ENCODE assay signal across 27 cellular contexts in the genomic region with DNA sequence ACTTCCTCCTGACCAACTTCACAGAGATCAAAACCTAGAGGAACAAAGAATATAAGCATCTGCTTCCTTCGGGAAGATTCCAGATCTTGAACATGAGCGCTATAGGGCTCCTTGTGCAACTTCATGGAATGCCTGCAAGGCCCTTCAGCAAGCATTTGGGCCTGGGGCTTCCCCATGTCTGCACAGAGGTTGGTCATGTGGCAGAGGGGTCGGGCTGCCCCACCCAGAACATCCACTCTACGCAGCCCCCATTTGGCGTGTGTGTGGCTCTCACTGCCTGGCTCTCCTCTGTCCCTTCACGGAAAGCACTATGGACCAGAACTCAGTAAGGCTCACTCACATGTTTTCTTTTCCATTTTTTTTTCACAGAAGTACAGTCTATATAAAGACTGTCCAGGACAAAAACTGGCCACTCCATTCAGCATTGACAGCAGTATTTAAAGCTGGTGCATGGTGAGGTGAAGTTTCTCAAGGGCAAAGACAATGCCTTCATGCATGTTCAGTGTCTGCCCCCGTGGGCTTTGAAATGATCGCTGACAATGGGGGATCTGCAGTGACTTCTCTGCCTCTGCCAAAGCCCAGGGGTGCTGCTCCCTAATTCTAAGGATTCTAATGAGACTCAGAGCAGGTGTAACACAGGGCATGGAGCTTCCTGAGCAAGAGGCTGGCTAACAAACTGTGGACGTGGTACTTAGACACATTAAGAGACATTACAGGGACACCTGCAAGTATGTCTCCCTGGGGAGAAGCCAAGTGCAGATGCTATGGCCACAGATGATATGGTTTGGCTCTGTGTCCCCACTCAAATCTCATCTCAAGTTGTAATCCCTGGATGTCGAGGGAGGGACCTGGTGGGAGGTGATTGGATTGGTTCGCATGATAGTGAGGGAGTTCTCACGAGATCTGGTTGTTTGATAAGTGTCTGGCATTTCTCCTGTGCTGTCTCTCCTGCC.
DNase-seq lines count a peak whose midpoint lies in the region; ATAC-seq, FAIRE-seq and TF ChIP-seq lines count a peak whose summit lies in the region.
"Had no signal": no experiment of that assay in that cellular context is flagged by ENCODE, and none has a peak within 500 bp of the region (broad histone marks: within the 10 kb centered on the region; RNA-seq: fewer than 3 reads in every experiment).

No MANE protein-coding gene starts in this region.

- H3K27ac Mint-ChIP-seq in activated CD8-positive, alpha-beta memory T cell treated with anti-CD3 and anti-CD28 coated beads, Interleukin-2, amount 10 ng/mL, durations not matched to agents 7 days and 5 days = peak overlapping the region; percentile 10
- no peak overlapping the region for H3K27ac Mint-ChIP-seq in endothelial cell (ENCODE audit: unreplicated experiment)
- H3K27ac Mint-ChIP-seq: immature natural killer cell had no signal

- H3K27ac ChIP-seq in stomach = no peak overlapping the region
- H3K27ac ChIP-seq: adrenal gland, brain microvascular endothelial cell, esophagus squamous epithelium, HL-60, parathyroid adenoma had no signal

- H3K36me3 Mint-ChIP-seq in activated CD8-positive, alpha-beta memory T cell treated with anti-CD3 and anti-CD28 coated beads, Interleukin-2, amount 10 ng/mL, durations not matched to agents 7 days and 5 days = no peaks in the 10 kb centered on the region
- H3K36me3 Mint-ChIP-seq in endothelial cell (ENCODE audit: low read depth, unreplicated experiment) = peaks cover 52% of the 10 kb centered on the region

- intact Hi-C loops in stomach (cut with DNase I; ENCODE audit: low total_unique reads) = no loop called here

- CTCF ChIA-PET in activated CD8-positive, alpha-beta memory T cell treated with anti-CD3 and anti-CD28 coated beads, Interleukin-2, amount 10 ng/mL, durations not matched to agents 7 days and 5 days (lab: Charles Lee) = no interaction called here

- no peak for FAIRE-seq in frontal cortex (lab: Jason Lieb, UNC)
- FAIRE-seq: GM12891 had no signal

- H3K9me3 Mint-ChIP-seq in activated CD8-positive, alpha-beta memory T cell treated with anti-CD3 and anti-CD28 coated beads, Interleukin-2, amount 10 ng/mL, durations not matched to agents 7 days and 5 days (ENCODE audit: low read depth) = no peaks in the 10 kb centered on the region
- no peaks in the 10 kb centered on the region for H3K9me3 Mint-ChIP-seq in endothelial cell (ENCODE audit: unreplicated experiment)
- H3K9me3 Mint-ChIP-seq: activated CD4-positive, alpha-beta T cell treated with anti-CD3 and anti-CD28 coated beads, Interleukin-2, amount 10 ng/mL, durations not matched to agents 24 days and 14 days; immature natural killer cell; nephron had no signal

- TF ChIP-seq EP300 in stomach (IDR thresholded peaks at IDR 0.05) = no peak

- TF ChIP-seq POLR2A in stomach (IDR thresholded peaks at IDR 0.05) = no peak

- H3K4me1 Mint-ChIP-seq in activated CD8-positive, alpha-beta memory T cell treated with anti-CD3 and anti-CD28 coated beads, Interleukin-2, amount 10 ng/mL, durations not matched to agents 7 days and 5 days = peaks cover 7% of the 10 kb centered on the region
- H3K4me1 Mint-ChIP-seq in endothelial cell (ENCODE audit: unreplicated experiment) = peaks cover 6% of the 10 kb centered on the region

- peak; percentile 33 for DNase-seq in activated CD8-positive, alpha-beta memory T cell treated with anti-CD3 and anti-CD28 coated beads, Interleukin-2, amount 10 ng/mL, durations not matched to agents 7 days and 5 days
- no peak for DNase-seq in activated CD8-positive, alpha-beta memory T cell treated with anti-CD3 and anti-CD28 coated beads, Interleukin-2, amount 50 U/mL, for 4 hours
- DNase-seq in NAMALWA (ENCODE audit: low spot score) = peak; percentile 7
- DNase-seq in endothelial cell (ENCODE audit: low spot score) = no peak
- peak; percentile 21 for DNase-seq in stomach
- DNase-seq in frontal cortex (ENCODE audit: low spot score in 2 of 2) = no peak
- DNase-seq in inferior parietal cortex (ENCODE audit: extremely low spot score) = no peak
- DNase-seq: activated CD4-positive, alpha-beta T cell treated with anti-CD3 and anti-CD28 coated beads, Interleukin-2, amount 10 ng/mL, durations not matched to agents 24 days and 14 days; activated gamma-delta T cell treated with Interleukin-2 at 50 U/mL for 16 hours; brain microvascular endothelial cell; cortex of kidney; esophagus squamous epithelium; hippocampal formation; immature natural killer cell; NCI-H1694; NCI-H526; RPMI8226; T-helper 2 cell; trophoblast cell had no signal

- no peak overlapping the region for H3K4me3 ChIP-seq in stomach
- H3K4me3 ChIP-seq: adrenal gland, esophagus squamous epithelium, gastroesophageal sphincter had no signal

- no peak overlapping the region for H3K4me3 Mint-ChIP-seq in activated CD8-positive, alpha-beta memory T cell treated with anti-CD3 and anti-CD28 coated beads, Interleukin-2, amount 10 ng/mL, durations not matched to agents 7 days and 5 days
- H3K4me3 Mint-ChIP-seq in endothelial cell (ENCODE audit: unreplicated experiment) = peak overlapping the region; percentile 71
- H3K4me3 Mint-ChIP-seq: activated CD4-positive, alpha-beta T cell treated with anti-CD3 and anti-CD28 coated beads, Interleukin-2, amount 10 ng/mL, durations not matched to agents 24 days and 14 days; immature natural killer cell; nephron had no signal

- H3K27me3 ChIP-seq in stomach = no peaks in the 10 kb centered on the region
- H3K27me3 ChIP-seq: adrenal gland, brain microvascular endothelial cell, esophagus squamous epithelium, gastroesophageal sphincter had no signal

- peaks cover 14 to 83% (median 74%) of the 10 kb centered on the region in 4 donors for H3K36me3 ChIP-seq in stomach
- H3K36me3 ChIP-seq: brain microvascular endothelial cell had no signal

- H3K4me1 ChIP-seq in stomach = peaks cover 0 to 4% (median 2%) of the 10 kb centered on the region in 4 donors
- H3K4me1 ChIP-seq: adrenal gland, parathyroid adenoma had no signal

- 85 to 94% (median 89%) methylated on average over 12 of the region's 12 CpGs for WGBS in stomach, 5 donors

- H3K9me3 ChIP-seq in stomach = no peaks in the 10 kb centered on the region
- H3K9me3 ChIP-seq: adrenal gland, esophagus squamous epithelium, gastroesophageal sphincter had no signal

- no peaks in the 10 kb centered on the region for H3K27me3 Mint-ChIP-seq in activated CD8-positive, alpha-beta memory T cell treated with anti-CD3 and anti-CD28 coated beads, Interleukin-2, amount 10 ng/mL, durations not matched to agents 7 days and 5 days
- H3K27me3 Mint-ChIP-seq in endothelial cell (ENCODE audit: unreplicated experiment) = peaks cover 12% of the 10 kb centered on the region
- H3K27me3 Mint-ChIP-seq: activated CD4-positive, alpha-beta T cell treated with anti-CD3 and anti-CD28 coated beads, Interleukin-2, amount 10 ng/mL, durations not matched to agents 24 days and 14 days had no signal

- ATAC-seq in activated CD8-positive, alpha-beta memory T cell treated with anti-CD3 and anti-CD28 coated beads, Interleukin-2, amount 10 ng/mL, durations not matched to agents 7 days and 5 days = no peak
- no peak for ATAC-seq in GM21447 (IDR thresholded peaks at IDR 0.05; ENCODE audit: unreplicated experiment)
- ATAC-seq: gastroesophageal sphincter, SK-N-SH treated with all-trans-retinoic acid at 6 μM for 48 hours had no signal

- TF ChIP-seq CTCF in endothelial cell (IDR thresholded peaks at IDR 0.05; ENCODE audit: unreplicated experiment) (no peak), stomach (IDR thresholded peaks at IDR 0.05) (no peak)

Comparison
In these comparisons a context has a peak if more than half of its experiments do, and no peak if none do; other contexts are left out.
1. DNase-seq: peak in activated CD8-positive, alpha-beta memory T cell treated with anti-CD3 and anti-CD28 coated beads, Interleukin-2, amount 10 ng/mL, durations not matched to agents 7 days and 5 days (single experiment), NAMALWA (single experiment) and stomach (single experiment); none in activated CD8-positive, alpha-beta memory T cell treated with anti-CD3 and anti-CD28 coated beads, Interleukin-2, amount 50 U/mL, for 4 hours (single experiment), endothelial cell (single experiment), frontal cortex (0 of 2) and inferior parietal cortex (single experiment).